ENCODE assay signal across 20 cellular contexts in the genomic region with DNA sequence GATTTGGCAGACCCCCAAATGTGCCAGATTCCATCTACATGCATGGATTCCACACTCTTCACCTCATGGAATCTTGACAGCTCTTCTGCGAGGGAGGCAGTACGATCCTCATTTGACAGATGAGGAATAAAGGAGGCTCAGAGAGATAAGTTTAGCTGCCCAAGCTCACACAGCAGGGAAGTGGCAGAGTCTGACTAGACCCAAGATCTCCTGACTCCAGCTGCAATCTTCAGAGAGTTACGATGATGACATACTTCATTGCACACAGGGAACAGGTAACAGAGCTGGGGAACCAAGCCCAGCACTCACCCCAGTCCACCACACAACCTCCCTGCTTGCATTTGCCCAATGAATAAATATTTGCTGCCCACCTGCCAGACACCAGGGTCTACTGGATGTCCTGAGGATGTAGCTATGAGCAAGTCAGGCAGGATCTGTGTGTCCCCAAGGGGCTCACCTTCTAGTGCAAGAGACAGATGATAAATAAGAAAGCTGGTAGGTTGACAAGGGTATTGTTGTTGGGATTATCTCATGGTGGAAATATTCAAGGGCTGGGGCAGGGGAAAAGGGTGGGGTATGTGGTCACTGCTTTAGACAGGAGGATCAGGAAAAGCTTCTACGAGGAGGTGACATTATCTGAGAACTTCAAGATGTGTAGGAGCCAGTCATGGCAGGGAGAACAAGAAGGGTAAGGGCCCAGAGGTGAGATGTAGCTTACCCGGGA. TPM values are rescaled to one million over a fixed set of nuclear protein-coding genes. Genes with fewer than 3 reads are reported as not detected.
DNase-seq lines count a peak whose midpoint lies in the region; ATAC-seq, FAIRE-seq and TF ChIP-seq lines count a peak whose summit lies in the region.
"Had no signal": no experiment of that assay in that cellular context is flagged by ENCODE, and none has a peak within 500 bp of the region (broad histone marks: within the 10 kb centered on the region; RNA-seq: fewer than 3 reads in every experiment).

No MANE protein-coding gene starts in this region.

- no peaks in the 10 kb centered on the region for H3K9me3 ChIP-seq in K562 (replicated peaks; ENCODE audit: control insufficient read depth, insufficient read depth, low read depth, low read length)
- H3K9me3 ChIP-seq: tibial nerve had no signal

- no peak for TF ChIP-seq RAD21 in K562 (CRISPR knock-in tag; conservative IDR thresholded peaks at IDR 0.05 in 1 of 2, IDR thresholded peaks at IDR 0.05 in 1 of 2)

- ATAC-seq in left ventricle myocardium superior (peak; percentile 16), Right ventricle myocardium superior (ENCODE audit: poor library complexity) (no peak), K562 (peak; percentile 4), memory B cell (ENCODE audit: low read depth) (no peak), GM18870 (IDR thresholded peaks at IDR 0.05; ENCODE audit: unreplicated experiment) (no peak)
- ATAC-seq: natural killer cell had no signal

- in situ Hi-C loops in K562 (cut with MboI) = no loop called here

- POLR2A ChIA-PET in K562 (lab: Yijun Ruan, JAX) = interaction anchor here (0.5 to 2.5 kb wide), 14 partner anchors 10 to 506 kb away, joined by 3 to 9 read pairs (median 3); partner anchors contain the start of gene CPEB4

- H2AFZ ChIP-seq in K562 (ENCODE audit: low read depth, low read length) = peak overlapping the region; percentile 81

- H3K9me3 Mint-ChIP-seq in memory B cell = no peaks in the 10 kb centered on the region
- H3K9me3 Mint-ChIP-seq: CD4-positive, alpha-beta T cell; immature natural killer cell; natural killer cell had no signal

- H3K27me3 Mint-ChIP-seq in memory B cell = peaks cover 6% of the 10 kb centered on the region

- TF ChIP-seq POLR2A in K562 (conservative IDR thresholded peaks at IDR 0.05) = no peak

- H3K4me3 Mint-ChIP-seq in memory B cell = no peak overlapping the region
- H3K4me3 Mint-ChIP-seq: CD4-positive, alpha-beta T cell; immature natural killer cell; natural killer cell had no signal

- peak; percentile 29 for FAIRE-seq in K562 (lab: Jason Lieb, UNC)
- FAIRE-seq in urothelium cell line (lab: Jason Lieb, UNC) = no peak
- FAIRE-seq: TTC549 had no signal

- H3K27me3 ChIP-seq in K562 (ENCODE audit: control insufficient read depth in 2 of 2, insufficient read depth in 2 of 2, low read length in 2 of 2) = no peaks in the 10 kb centered on the region
- H3K27me3 ChIP-seq: tibial nerve had no signal

- CTCF ChIA-PET in K562 (lab: Yijun Ruan, JAX; ENCODE audit: low intra/inter-chr PET ratio) = no interaction called here

- peak overlapping the region; percentile 57 to 58; a peak in 3 of 4 replicates for H3K9ac ChIP-seq in K562 (ENCODE audit: insufficient read depth in 1 of 2, low read depth in 2 of 2, low read length in 2 of 2)

- peak overlapping the region; percentile 78 for H3K4me2 ChIP-seq in K562 (ENCODE audit: insufficient read depth, low read length)

- H3K4me3 ChIP-seq in K562 = no peak overlapping the region
- H3K4me3 ChIP-seq: lung, tibial nerve had no signal

- H3K4me1 Mint-ChIP-seq in memory B cell = peaks cover 25% of the 10 kb centered on the region
- H3K4me1 Mint-ChIP-seq: immature natural killer cell, natural killer cell had no signal

- no peak for TF ChIP-seq CTCF in K562 (IDR thresholded peaks at IDR 0.05 in 2 of 3, conservative IDR thresholded peaks at IDR 0.05 in 1 of 3; ENCODE audit: insufficient read depth in 2 of 3, low read depth in 1 of 3, low read length in 3 of 3)

- intact Hi-C loops in left ventricle myocardium superior (cut with micrococcal nuclease) (no loop called here), Right ventricle myocardium superior (cut with DNase I) (loop anchor here (10.0 kb wide), 1 partner anchor 95 kb away; no protein-coding TSS in a partner anchor), K562 (cut with micrococcal nuclease) (no loop called here)

- DNase-seq in left ventricle myocardium superior (no peak), Right ventricle myocardium superior (no peak), K562 (ENCODE audit: extremely low read depth in 1 of 4, low spot score in 3 of 4) (peak; percentile 42 to 67 (median 48)), memory B cell (ENCODE audit: low spot score in 2 of 2) (no peak), urothelium cell line (ENCODE audit: low spot score) (peak; percentile 40), AML-193 (lab: John Stamatoyannopoulos, UW) (no peak), dedifferentiated amniotic fluid mesenchymal stem cell (ENCODE audit: extremely low spot score) (no peak)
- DNase-seq: activated naive CD4-positive, alpha-beta T cell; activated T-cell treated with anti-CD3 and anti-CD28 coated beads for 4 hours; CD4-positive, alpha-beta T cell; DMS79 treated with DMSO at 0.1 percent for 48 hours; immature natural killer cell; natural killer cell; NCI-H1436 treated with DMSO at 0.1 percent for 48 hours; NCI-H2227 treated with DMSO at 0.1 percent for 48 hours had no signal

- no peaks in the 10 kb centered on the region for H3K36me3 Mint-ChIP-seq in memory B cell
- H3K36me3 Mint-ChIP-seq: immature natural killer cell, natural killer cell had no signal

- H3K27ac ChIP-seq in K562 (ENCODE audit: extremely low read depth, low read depth, low read length) = peak overlapping the region; percentile 77
- H3K27ac ChIP-seq: RWPE1, tibial nerve had no signal

- no peaks in the 10 kb centered on the region for H4K20me1 ChIP-seq in K562 (replicated peaks; ENCODE audit: control insufficient read depth, insufficient read depth, low read length)

- 5% methylated on average over 5 of the region's 5 CpGs for WGBS in K562 (ENCODE audit: insufficient coverage, low coverage, missing lambda C conversion rate)

- H3K36me3 ChIP-seq in K562 (ENCODE audit: control insufficient read depth, insufficient read depth, low read length) = no peaks in the 10 kb centered on the region
- H3K36me3 ChIP-seq: tibial nerve had no signal

- H3K79me2 ChIP-seq in K562 (ENCODE audit: control insufficient read depth, insufficient read depth, low read length) = no peaks in the 10 kb centered on the region

- H3K4me1 ChIP-seq in K562 (replicated peaks in 1 of 2; ENCODE audit: control insufficient read depth in 2 of 2, insufficient read depth in 2 of 2, low read length in 2 of 2) = peaks cover 72 to 97% of the 10 kb centered on the region in 2 experiments
- H3K4me1 ChIP-seq: tibial nerve had no signal

- H3K9me1 ChIP-seq in K562 (ENCODE audit: control insufficient read depth, insufficient read depth, low read length) = no peaks in the 10 kb centered on the region

- H3K27ac Mint-ChIP-seq in memory B cell = peak overlapping the region; percentile 46
- H3K27ac Mint-ChIP-seq: CD4-positive, alpha-beta T cell; immature natural killer cell; natural killer cell had no signal

- TF ChIP-seq EP300 in K562 (IDR thresholded peaks at IDR 0.05; ENCODE audit: low read length) = no peak

- BruUV-seq in K562 (replicated peaks; lab: Mats Ljungman, UMichigan) = no TSS peak

TF ChIP-seq in K562, 482 proteins besides CTCF, POLR2A, EP300 and RAD21 (continues in another document):
- TF ChIP-seq CAMTA2 (CRISPR knock-in tag; conservative IDR thresholded peaks at IDR 0.05) = no peak
- TF ChIP-seq HCFC1 (IDR thresholded peaks at IDR 0.05; ENCODE audit: low read depth, low read length) = no peak
- no peak for TF ChIP-seq TOE1 (IDR thresholded peaks at IDR 0.05; ENCODE audit: borderline replicate concordance)
- TF ChIP-seq TOE1 (CRISPR knock-in tag; IDR thresholded peaks at IDR 0.05; ENCODE audit: borderline replicate concordance, low read depth) = 0 out of 2 replicates have a peak, but pooled peaks have one; percentile 43
- TF ChIP-seq, protein P1, sequence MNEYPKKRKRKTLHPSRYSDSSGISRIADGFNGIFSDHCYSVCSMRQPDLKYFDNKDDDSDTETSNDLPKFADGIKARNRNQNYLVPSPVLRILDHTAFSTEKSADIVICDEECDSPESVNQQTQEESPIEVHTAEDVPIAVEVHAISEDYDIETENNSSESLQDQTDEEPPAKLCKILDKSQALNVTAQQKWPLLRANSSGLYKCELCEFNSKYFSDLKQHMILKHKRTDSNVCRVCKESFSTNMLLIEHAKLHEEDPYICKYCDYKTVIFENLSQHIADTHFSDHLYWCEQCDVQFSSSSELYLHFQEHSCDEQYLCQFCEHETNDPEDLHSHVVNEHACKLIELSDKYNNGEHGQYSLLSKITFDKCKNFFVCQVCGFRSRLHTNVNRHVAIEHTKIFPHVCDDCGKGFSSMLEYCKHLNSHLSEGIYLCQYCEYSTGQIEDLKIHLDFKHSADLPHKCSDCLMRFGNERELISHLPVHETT (CRISPR knock-in tag; conservative IDR thresholded peaks at IDR 0.05 in 1 of 2, IDR thresholded peaks at IDR 0.05 in 1 of 2) = 0 out of 4 replicates have a peak, but pooled peaks of 1 of the 2 experiments have one; percentile 25
- peak; percentile 20 for TF ChIP-seq BRD9 (IDR thresholded peaks at IDR 0.05; ENCODE audit: low read depth, partially characterized antibody)
- TF ChIP-seq SIN3A (IDR thresholded peaks at IDR 0.05; ENCODE audit: borderline replicate concordance in 2 of 2, control insufficient read depth in 1 of 2, low read depth in 2 of 2, low read length in 2 of 2) = no peak
- no peak for TF ChIP-seq NFE2 (IDR thresholded peaks at IDR 0.05; ENCODE audit: low read depth)
- 0 out of 2 replicates have a peak, but pooled peaks have one; percentile 42 for TF ChIP-seq ATF7 (IDR thresholded peaks at IDR 0.05)

RNA-seq across cellular contexts. Expression of gene CPEB4, which starts 28.7 kb away (rescaled TPM):
- total RNA-seq in left ventricle myocardium superior = 125 TPM
- total RNA-seq in Right ventricle myocardium superior = 118 TPM
- 49.3 and 127 TPM in 2 replicates for total RNA-seq in K562 (2011; cell fraction: chromatin; rRNA removed; ENCODE audit: low replicate concordance)
- 32.2 and 37.4 TPM in 2 replicates for total RNA-seq in K562 (2011; cell fraction: nucleolus; rRNA removed)
- 56.7 and 64.2 TPM in 2 replicates for total RNA-seq in K562 (2011; cell fraction: nucleoplasm; rRNA removed)
- total RNA-seq in K562 (2014; rRNA removed) = 9.5 and 10.2 TPM in 2 replicates
- total RNA-seq in K562 (2014; rRNA removed; fragmentation: Illumina TruSeq; extraction: Trizol) = 20.6 and 21.8 TPM in 2 replicates
- total RNA-seq in K562 (2015; rRNA removed; fragmentation: Illumina TruSeq; extraction: Trizol) = 12.0 and 12.4 TPM in 2 replicates
- total RNA-seq in K562 (2021) = 17.7 and 19.7 TPM in 2 replicates
- 17.6 and 21.3 TPM in 2 replicates for polyA plus RNA-seq in K562 (2011; rRNA removed)
- 9.8 and 13.5 TPM in 2 replicates for polyA plus RNA-seq in K562 (2011; cell fraction: cytosol; rRNA removed)
- 33.8 and 38.5 TPM in 2 replicates for polyA plus RNA-seq in K562 (2011; cell fraction: nucleus; rRNA removed)
- polyA plus RNA-seq in K562 (2012) = 11.6 and 13.2 TPM in 2 replicates
- polyA plus RNA-seq in K562 (2014; fragmentation: Illumina TruSeq; extraction: Trizol) = 9.3 and 13.2 TPM in 2 replicates
- 10 to 100 TPM in 1 of 2 experiments, 1 to 10 TPM in 1; 7.4 to 10.2 TPM for polyA plus RNA-seq in K562 (2014; fragmentation: Nextera tagmentation; extraction: Ambion mirVana)
- polyA plus RNA-seq in K562 (2014; rRNA removed) = 11.0 and 12.2 TPM in 2 replicates
- 49.0 and 67.5 TPM in 2 replicates for polyA minus RNA-seq in K562 (2011; rRNA and poly(A)+ RNA removed)
- 12.2 and 17.7 TPM in 2 replicates for polyA minus RNA-seq in K562 (2011; cell fraction: cytosol; rRNA and poly(A)+ RNA removed)
- polyA minus RNA-seq in K562 (2011; cell fraction: nucleus; rRNA and poly(A)+ RNA removed) = 45.2 and 47.7 TPM in 2 replicates

Comparison
In these comparisons a context has a peak if more than half of its experiments do, and no peak if none do; other contexts are left out.
1. ATAC-seq: peak in left ventricle myocardium superior (single experiment) and K562 (single experiment); none in Right ventricle myocardium superior (single experiment), memory B cell (single experiment) and GM18870 (single experiment).
2. DNase-seq: peak in K562 (4 of 4) and urothelium cell line (single experiment); none in left ventricle myocardium superior (single experiment), Right ventricle myocardium superior (single experiment), memory B cell (0 of 2), AML-193 (0 of 2) and dedifferentiated amniotic fluid mesenchymal stem cell (single experiment).